Comparison of ENCODE assay signal across 8 cellular contexts in the genomic region with DNA sequence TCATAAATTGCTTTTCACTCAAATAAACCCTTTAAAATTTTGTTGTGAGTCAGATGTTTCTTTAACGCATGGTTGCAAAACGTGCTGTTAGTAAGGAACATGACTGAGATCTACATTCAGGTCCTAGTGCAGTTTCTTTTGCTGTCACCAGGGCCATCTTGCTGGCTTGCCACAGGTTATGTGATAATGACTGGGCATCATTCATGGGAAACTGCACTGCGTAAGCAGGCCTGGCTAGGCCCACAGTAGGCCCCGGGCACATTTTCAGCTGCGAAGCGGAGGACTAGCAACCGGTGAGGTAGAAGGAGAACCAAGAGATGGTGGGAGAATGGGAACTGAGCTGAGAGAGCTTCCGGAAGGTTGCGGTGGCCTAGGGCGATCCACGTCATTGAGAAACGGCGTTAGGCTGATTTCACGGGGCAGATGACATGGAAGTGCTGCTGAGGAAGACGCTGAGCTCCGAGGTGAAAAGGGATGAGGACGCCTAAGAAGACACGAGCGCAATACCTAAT. TPM values are rescaled to one million over a fixed set of nuclear protein-coding genes. Genes with fewer than 3 reads are reported as not detected.
DNase-seq lines count a peak whose midpoint lies in the region; ATAC-seq and TF ChIP-seq lines count a peak whose summit lies in the region.

No MANE protein-coding gene starts in this region.

- in situ Hi-C loops in GM23248 (cut with MboI), result no loop called here

- H3K9me3 ChIP-seq in DOHH2 (ENCODE audit: control insufficient read depth, insufficient read depth, low read length), result no peaks in the 10 kb centered on the region
- H3K9me3 ChIP-seq in GM23248 (ENCODE audit: low read depth), result no peaks in the 10 kb centered on the region

- H3K9me2 ChIP-seq in DOHH2 (replicated peaks; ENCODE audit: control insufficient read depth, low read length), result no peaks in the 10 kb centered on the region
- H3K9me2 ChIP-seq in GM23248 (ENCODE audit: insufficient read depth), result no peaks in the 10 kb centered on the region

- H3K79me2 ChIP-seq in DOHH2 (ENCODE audit: control insufficient read depth, low read length), result no peaks in the 10 kb centered on the region
- H3K79me2 ChIP-seq in GM23248 (ENCODE audit: insufficient read depth), result no peaks in the 10 kb centered on the region

- H3K4me1 ChIP-seq in DOHH2 (ENCODE audit: control insufficient read depth, low read length) (peaks cover 70% of the 10 kb centered on the region), GM23248 (ENCODE audit: insufficient read depth) (peaks cover 42% of the 10 kb centered on the region)

- H3K36me3 Mint-ChIP-seq in activated T-cell treated with anti-CD3 and anti-CD28 coated beads, Interleukin-2, amount 50 U/mL, for 4 hours (ENCODE audit: insufficient read depth), result no peaks in the 10 kb centered on the region
- H3K36me3 Mint-ChIP-seq in memory B cell, result peaks cover 2% of the 10 kb centered on the region

- H3K4me2 ChIP-seq in DOHH2 (ENCODE audit: low read length), result peak overlapping the region; percentile 72
- H3K4me2 ChIP-seq in GM23248 (ENCODE audit: unreplicated experiment), result no peak overlapping the region

- WGBS in GM23248 (ENCODE audit: low coverage in 1 of 2, low lambda C conversion rate in 2 of 2, missing lambda C conversion rate in 2 of 2), 2 experiments, result 88% methylated on average over 19 of the region's 19 CpGs

- DNase-seq in GM23248, result peak; percentile 75
- no peak for DNase-seq in activated T-cell treated with anti-CD3 and anti-CD28 coated beads, Interleukin-2, amount 50 U/mL, for 4 hours
- peak in 1 of 2 donors; percentile 23 for DNase-seq in memory B cell (ENCODE audit: low spot score in 2 of 2)
- DNase-seq in NCI-H2196 (lab: John Stamatoyannopoulos, UW; ENCODE audit: unreplicated experiment), result no peak
- DNase-seq in NCI-H82 treated with DMSO at 0.1 percent for 48 hours (lab: John Stamatoyannopoulos, UW; ENCODE audit: unreplicated experiment), result no peak
- no peak for DNase-seq in nucleus accumbens (lab: John Stamatoyannopoulos, UW)
- no peak for DNase-seq in NCI-H774 (lab: John Stamatoyannopoulos, UW)

- peak overlapping the region; percentile 27 for H3K4me3 Mint-ChIP-seq in activated T-cell treated with anti-CD3 and anti-CD28 coated beads, Interleukin-2, amount 50 U/mL, for 4 hours
- peak overlapping the region; percentile 73 for H3K4me3 Mint-ChIP-seq in memory B cell

- H3K27ac ChIP-seq in DOHH2 (ENCODE audit: low read depth, low read length) (peak overlapping the region; percentile 94), GM23248 (peak overlapping the region; percentile 99)

- no peaks in the 10 kb centered on the region for H3K36me3 ChIP-seq in DOHH2 (ENCODE audit: control insufficient read depth, low read length)
- no peaks in the 10 kb centered on the region for H3K36me3 ChIP-seq in GM23248 (ENCODE audit: low read depth)

- no peaks in the 10 kb centered on the region for H3K27me3 Mint-ChIP-seq in activated T-cell treated with anti-CD3 and anti-CD28 coated beads, Interleukin-2, amount 50 U/mL, for 4 hours (ENCODE audit: low read depth)
- no peaks in the 10 kb centered on the region for H3K27me3 Mint-ChIP-seq in memory B cell

- H3K27ac Mint-ChIP-seq in memory B cell, result peak overlapping the region; percentile 100

- peak; percentile 5 to 20 for ATAC-seq in activated T-cell treated with anti-CD3 and anti-CD28 coated beads, Interleukin-2, amount 50 U/mL, for 4 hours
- ATAC-seq in memory B cell (ENCODE audit: low read depth), result peak; percentile 10

- peak overlapping the region; percentile 50 for H3K4me3 ChIP-seq in DOHH2 (ENCODE audit: low read length)
- no peak overlapping the region for H3K4me3 ChIP-seq in GM23248

- H3K27me3 ChIP-seq in DOHH2 (ENCODE audit: control insufficient read depth, low read length) (no peaks in the 10 kb centered on the region), GM23248 (replicated peaks; ENCODE audit: insufficient read depth) (no peaks in the 10 kb centered on the region; the same call in 1 of the 2 replicates)

- peaks cover 66% of the 10 kb centered on the region for H3K4me1 Mint-ChIP-seq in activated T-cell treated with anti-CD3 and anti-CD28 coated beads, Interleukin-2, amount 50 U/mL, for 4 hours (ENCODE audit: low read depth)
- peaks cover 25% of the 10 kb centered on the region for H3K4me1 Mint-ChIP-seq in memory B cell

- H4K20me1 ChIP-seq in DOHH2 (ENCODE audit: control insufficient read depth, insufficient read depth, low read depth, low read length) (no peaks in the 10 kb centered on the region), GM23248 (ENCODE audit: insufficient read depth) (no peaks in the 10 kb centered on the region)

- peak; percentile 20 for TF ChIP-seq CTCF in DOHH2 (IDR thresholded peaks at IDR 0.05; ENCODE audit: low read depth, low read length, poor library complexity, severe bottlenecking)

- H2AFZ ChIP-seq in GM23248, result no peak overlapping the region

- no peaks in the 10 kb centered on the region for H3K9me3 Mint-ChIP-seq in activated T-cell treated with anti-CD3 and anti-CD28 coated beads, Interleukin-2, amount 50 U/mL, for 4 hours
- H3K9me3 Mint-ChIP-seq in memory B cell, result peaks cover 2% of the 10 kb centered on the region

- no peak overlapping the region for H3K9ac ChIP-seq in GM23248

- peaks cover 37% of the 10 kb centered on the region for H3F3A ChIP-seq in DOHH2 (ENCODE audit: control insufficient read depth, insufficient read depth)
- peaks cover 42% of the 10 kb centered on the region for H3F3A ChIP-seq in GM23248 (ENCODE audit: insufficient read depth)

RNA-seq across cellular contexts. Expression of a gene that starts 3.2 kb away (rescaled TPM):
- total RNA-seq in GM23248 (2014; rRNA removed; shearing (Covaris generic)), result not detected in 2 replicates
- 0.06 TPM in 1 of 2 replicates, not detected in the other for polyA plus RNA-seq in GM23248 (2016; fragmentation: Nextera tagmentation; extraction: Ambion mirVana)
- 1 to 10 TPM; 5.4 to 7.4 (median 6.4) TPM for total RNA-seq in activated T-cell treated with anti-CD3 and anti-CD28 coated beads, Interleukin-2, amount 50 U/mL, for 4 hours

RNA-seq across cellular contexts. Expression of a gene that starts 12.7 kb away (rescaled TPM):
- 33.2 and 42.4 TPM in 2 replicates for total RNA-seq in GM23248 (2014; rRNA removed; shearing (Covaris generic))
- 24.3 and 24.8 TPM in 2 replicates for polyA plus RNA-seq in GM23248 (2016; fragmentation: Nextera tagmentation; extraction: Ambion mirVana)
- 100 to 1,000 TPM in 1 of 3 donors, 10 to 100 TPM in 2; 64.4 to 103 (median 66.1) TPM for total RNA-seq in activated T-cell treated with anti-CD3 and anti-CD28 coated beads, Interleukin-2, amount 50 U/mL, for 4 hours

RNA-seq across cellular contexts. Expression of a gene that starts 17.1 kb away (rescaled TPM):
- 8.4 and 17.5 TPM in 2 replicates for total RNA-seq in GM23248 (2014; rRNA removed; shearing (Covaris generic))
- polyA plus RNA-seq in GM23248 (2016; fragmentation: Nextera tagmentation; extraction: Ambion mirVana), result 11.0 and 15.0 TPM in 2 replicates
- 10 to 100 TPM; 12.7 to 14.4 (median 14.2) TPM for total RNA-seq in activated T-cell treated with anti-CD3 and anti-CD28 coated beads, Interleukin-2, amount 50 U/mL, for 4 hours

RNA-seq across cellular contexts. Expression of a gene that starts 20.2 kb away (rescaled TPM):
- total RNA-seq in GM23248 (2014; rRNA removed; shearing (Covaris generic)), result not detected in 2 replicates
- 0.49 and 0.80 TPM in 2 replicates for polyA plus RNA-seq in GM23248 (2016; fragmentation: Nextera tagmentation; extraction: Ambion mirVana)
- not detected for total RNA-seq in activated T-cell treated with anti-CD3 and anti-CD28 coated beads, Interleukin-2, amount 50 U/mL, for 4 hours

RNA-seq across cellular contexts. Expression of a gene that starts 34.4 kb away (rescaled TPM):
- total RNA-seq in GM23248 (2014; rRNA removed; shearing (Covaris generic)), result 33.8 and 61.0 TPM in 2 replicates
- polyA plus RNA-seq in GM23248 (2016; fragmentation: Nextera tagmentation; extraction: Ambion mirVana), result 27.7 and 28.6 TPM in 2 replicates
- 100 to 1,000 TPM; 152 to 175 (median 156) TPM for total RNA-seq in activated T-cell treated with anti-CD3 and anti-CD28 coated beads, Interleukin-2, amount 50 U/mL, for 4 hours
